11 cellular contexts compared by ENCODE assay signal in the genomic region with DNA sequence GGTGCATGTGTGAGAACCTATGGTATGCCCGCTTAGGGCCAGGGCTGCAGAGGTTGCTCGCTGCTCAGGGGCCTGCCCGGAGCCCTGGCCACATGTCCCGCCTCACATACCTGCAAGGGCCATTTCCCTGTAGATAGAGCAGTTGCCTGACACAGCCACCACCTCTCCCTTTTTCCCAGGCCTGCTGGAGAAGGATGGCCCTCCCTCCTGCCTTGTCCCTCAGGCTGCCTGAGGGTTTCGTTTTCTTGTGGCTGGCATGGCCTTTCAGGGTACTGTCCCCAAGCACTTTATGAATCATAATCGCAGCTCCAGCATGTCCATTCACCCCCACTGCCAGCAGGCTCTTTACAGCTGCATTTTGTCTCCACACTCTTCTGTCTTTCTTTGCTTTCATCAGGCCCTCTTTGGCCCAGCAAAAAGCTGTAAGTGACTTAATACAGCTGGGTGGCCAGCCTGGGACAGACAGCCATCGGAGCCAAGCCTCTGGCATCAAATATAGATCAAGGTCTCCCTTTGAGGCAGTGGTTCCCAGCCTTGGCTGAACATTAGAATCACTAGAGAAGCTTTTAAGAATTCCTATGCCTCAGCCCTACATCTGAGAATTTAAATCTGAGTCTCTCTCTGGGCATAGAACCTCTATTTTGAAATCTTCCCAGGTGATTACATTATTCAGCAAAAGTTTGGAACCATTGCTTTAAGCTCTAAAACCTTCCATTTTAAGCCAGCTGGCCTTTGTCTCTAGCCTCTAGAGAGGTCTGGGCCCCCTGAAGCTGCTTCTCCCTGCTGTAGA.
DNase-seq lines count a peak whose midpoint lies in the region; ATAC-seq and TF ChIP-seq lines count a peak whose summit lies in the region.
"Had no signal": no experiment of that assay in that cellular context is flagged by ENCODE, and none has a peak within 500 bp of the region (broad histone marks: within the 10 kb centered on the region; RNA-seq: fewer than 3 reads in every experiment).

No MANE protein-coding gene starts in this region.

- peak overlapping the region in 8 of 11 experiments; percentile 11 to 65 (median 44); a peak in 11 of 22 replicates for H3K27ac ChIP-seq in BLaER1 treated with 17β-estradiol and CSF1 and Interleukin-3, amounts not matched to agents 10 nM and 100 nM
- H3K27ac ChIP-seq in cardiac muscle cell (peak overlapping the region; percentile 62), prostate gland (peak overlapping the region; percentile 4 to 23)
- H3K27ac ChIP-seq: HL-60, neutrophil had no signal

- H3K27me3 ChIP-seq in BLaER1 treated with 17β-estradiol and CSF1 and Interleukin-3, amounts not matched to agents 10 nM and 100 nM = no peaks in the 10 kb centered on the region; a peak in 1 of 22 replicates
- H3K27me3 ChIP-seq in cardiac muscle cell = no peaks in the 10 kb centered on the region
- no peaks in the 10 kb centered on the region for H3K27me3 ChIP-seq in prostate gland (replicated peaks; ENCODE audit: insufficient read depth)
- H3K27me3 ChIP-seq: neutrophil had no signal

- peaks cover 0 to 37% (median 16%) of the 10 kb centered on the region in 11 experiments; a peak in 9 of 22 replicates for H3K36me3 ChIP-seq in BLaER1 treated with 17β-estradiol and CSF1 and Interleukin-3, amounts not matched to agents 10 nM and 100 nM
- H3K36me3 ChIP-seq in cardiac muscle cell = no peaks in the 10 kb centered on the region
- H3K36me3 ChIP-seq in prostate gland = no peaks in the 10 kb centered on the region
- H3K36me3 ChIP-seq: neutrophil had no signal

- peaks cover 65 to 100% (median 99%) of the 10 kb centered on the region in 10 experiments for H3K4me1 ChIP-seq in BLaER1 treated with 17β-estradiol and CSF1 and Interleukin-3, amounts not matched to agents 10 nM and 100 nM
- H3K4me1 ChIP-seq in cardiac muscle cell (ENCODE audit: low read depth) (peaks cover 51% of the 10 kb centered on the region), prostate gland (replicated peaks) (peaks cover 22% of the 10 kb centered on the region)

- H3K27ac Mint-ChIP-seq in WTC11 = peak overlapping the region; percentile 85

- POLR2A ChIA-PET in WTC11 (lab: Charles Lee) = no interaction called here

- no peak for TF ChIP-seq CTCF in WTC11 (IDR thresholded peaks at IDR 0.05)
- no peak for TF ChIP-seq CTCF in cardiac muscle cell (IDR thresholded peaks at IDR 0.05; ENCODE audit: low read depth, low read length)
- no peak for TF ChIP-seq CTCF in prostate gland (IDR thresholded peaks at IDR 0.05)

- CTCF ChIA-PET in WTC11 (lab: Charles Lee) = interaction anchor here (0.9 to 2.8 kb wide), 7 partner anchors 13 to 116 kb away, joined by 3 to 15 read pairs (median 3); no protein-coding TSS in a partner anchor

- no peaks in the 10 kb centered on the region for H3K27me3 Mint-ChIP-seq in WTC11 (ENCODE audit: low read depth)

- no peaks in the 10 kb centered on the region for H3K9me3 ChIP-seq in BLaER1 treated with 17β-estradiol and CSF1 and Interleukin-3, amounts not matched to agents 10 nM and 100 nM (replicated peaks in 1 of 11)
- H3K9me3 ChIP-seq in cardiac muscle cell (ENCODE audit: low read depth) (no peaks in the 10 kb centered on the region), prostate gland (no peaks in the 10 kb centered on the region)
- H3K9me3 ChIP-seq: neutrophil had no signal

- peaks cover 86 to 100% (median 100%) of the 10 kb centered on the region in 11 experiments; a peak in 21 of 22 replicates for H4K20me1 ChIP-seq in BLaER1 treated with 17β-estradiol and CSF1 and Interleukin-3, amounts not matched to agents 10 nM and 100 nM

- no peak overlapping the region; a peak in 1 of 20 replicates for H3K4me3 ChIP-seq in BLaER1 treated with 17β-estradiol and CSF1 and Interleukin-3, amounts not matched to agents 10 nM and 100 nM
- no peak overlapping the region for H3K4me3 ChIP-seq in cardiac muscle cell
- H3K4me3 ChIP-seq in prostate gland = no peak overlapping the region

- no peak for ATAC-seq in WTC11
- ATAC-seq in HG02852 (IDR thresholded peaks at IDR 0.05; ENCODE audit: unreplicated experiment) = no peak

- H3K4me2 ChIP-seq in BLaER1 treated with 17β-estradiol and CSF1 and Interleukin-3, amounts not matched to agents 10 nM and 100 nM = peak overlapping the region; percentile 73 to 94 (median 85)

- H3K4me1 Mint-ChIP-seq in WTC11 = peaks cover 19% of the 10 kb centered on the region

- H3K9ac ChIP-seq in BLaER1 treated with 17β-estradiol and CSF1 and Interleukin-3, amounts not matched to agents 10 nM and 100 nM = peak overlapping the region in 10 of 11 experiments; percentile 13 to 61 (median 36); a peak in 14 of 22 replicates

- DNase-seq in WTC11 (ENCODE audit: low spot score) (no peak), cardiac muscle cell (ENCODE audit: low read depth in 1 of 2, low spot score in 1 of 2) (peak in 1 of 2 donors; percentile 17), prostate gland (ENCODE audit: low spot score) (no peak), HPDE6-E6E7 (ENCODE audit: extremely low spot score) (no peak), ureter (ENCODE audit: low spot score) (no peak), NCI-H146 (lab: John Stamatoyannopoulos, UW) (no peak)
- DNase-seq: NCI-H82 had no signal

- no peaks in the 10 kb centered on the region for H3K36me3 Mint-ChIP-seq in WTC11

- WGBS in prostate gland = 50% methylated on average over 6 of the region's 7 CpGs

- intact Hi-C loops in prostate gland (cut with DNase I) = no loop called here

- TF ChIP-seq POLR2A in prostate gland (IDR thresholded peaks at IDR 0.05) = no peak

- no peak overlapping the region for H3K4me3 Mint-ChIP-seq in WTC11

- no peaks in the 10 kb centered on the region for H3K9me3 Mint-ChIP-seq in WTC11

TF ChIP-seq in WTC11, 78 proteins besides CTCF, POLR2A, EP300 and RAD21:
- TF ChIP-seq E2F1 (CRISPR knock-in tag; IDR thresholded peaks at IDR 0.05) = no peak
- no peak for TF ChIP-seq ZNF425 (CRISPR knock-in tag; conservative IDR thresholded peaks at IDR 0.05)
- no peak for TF ChIP-seq ZNF396 (CRISPR knock-in tag; IDR thresholded peaks at IDR 0.05; ENCODE audit: borderline replicate concordance)
- no peak for TF ChIP-seq IRF1 (CRISPR knock-in tag; IDR thresholded peaks at IDR 0.05)
